ENCODE assay signal across 8 cellular contexts in the genomic region with DNA sequence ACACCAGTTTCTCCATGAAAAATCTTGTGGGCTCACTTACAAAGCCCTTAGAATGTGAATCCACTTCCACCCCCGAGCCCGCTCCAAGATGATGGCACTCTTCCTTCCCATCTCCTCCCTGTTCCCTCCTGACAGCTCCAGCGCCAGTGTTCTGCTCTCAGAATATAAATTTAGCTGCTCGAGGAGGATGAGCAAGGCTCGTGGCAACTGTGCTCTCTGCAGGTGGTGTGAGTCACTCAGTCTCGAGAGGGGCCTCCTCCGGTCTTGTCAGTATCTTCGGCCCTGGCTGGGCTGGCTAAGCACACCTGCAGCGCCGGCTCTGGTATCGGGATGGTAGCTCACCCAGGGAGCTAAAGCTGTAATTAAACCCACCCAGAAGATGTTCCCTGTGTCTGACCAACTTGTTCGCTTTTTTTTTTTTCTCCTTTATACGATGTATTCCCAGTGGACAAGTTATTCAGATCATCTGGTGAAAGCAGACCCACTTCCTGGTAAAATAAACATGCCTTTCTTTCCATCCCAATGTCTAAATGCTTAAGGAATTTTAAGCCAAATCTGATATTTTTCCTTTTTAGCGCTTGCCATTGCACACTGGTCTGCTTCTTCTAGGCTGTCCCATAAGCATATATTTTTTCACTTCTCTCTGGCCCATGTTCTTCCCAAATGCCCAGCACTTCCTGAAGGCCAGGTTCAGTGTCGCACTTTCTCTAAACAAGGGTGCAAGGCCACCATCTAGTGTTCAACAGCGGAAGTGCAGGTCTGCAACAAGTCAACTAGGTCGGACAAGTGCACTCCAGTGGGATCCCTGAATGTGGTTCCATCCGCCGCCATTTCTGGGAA. TPM values are rescaled to one million over a fixed set of nuclear protein-coding genes. Genes with fewer than 3 reads are reported as not detected.
A peak's percentile ranks its signal among the peaks of the same experiment; 100 is the strongest.
DNase-seq lines count a peak whose midpoint lies in the region; ATAC-seq, FAIRE-seq and TF ChIP-seq lines count a peak whose summit lies in the region.

No MANE protein-coding gene starts in this region.

- H3K9me1 ChIP-seq in keratinocyte (ENCODE audit: control insufficient read depth, extremely low read depth, insufficient read depth, low read length) = no peaks in the 10 kb centered on the region

- H3K36me3 ChIP-seq in keratinocyte (ENCODE audit: control insufficient read depth in 2 of 2, extremely low read depth in 1 of 2, insufficient read depth in 2 of 2, low read length in 2 of 2) = no peaks in the 10 kb centered on the region

- H3K9ac ChIP-seq in keratinocyte (ENCODE audit: control insufficient read depth, extremely low read depth, insufficient read depth, low read length) = no peak overlapping the region

- H3K27ac ChIP-seq in caudate nucleus (ENCODE audit: low read depth, low read length) = peak overlapping the region; percentile 55
- H3K27ac ChIP-seq in keratinocyte (ENCODE audit: control insufficient read depth, insufficient read depth, low read length) = no peak overlapping the region

- H3K9me3 ChIP-seq in keratinocyte (ENCODE audit: control insufficient read depth, low read depth, low read length) = no peaks in the 10 kb centered on the region

- H4K20me1 ChIP-seq in keratinocyte (ENCODE audit: control insufficient read depth, extremely low read depth, insufficient read depth, low read length) = no peaks in the 10 kb centered on the region

- no peaks in the 10 kb centered on the region for H3K79me2 ChIP-seq in keratinocyte (ENCODE audit: control insufficient read depth, insufficient read depth, low read length)

- DNase-seq in AG09319 (ENCODE audit: extremely low read depth, low read depth) = peak; percentile 61
- DNase-seq in GM19240 (ENCODE audit: insufficient read length, low spot score) = peak; percentile 38
- peak; percentile 82 for DNase-seq in NCI-H2029 treated with DMSO at 0.1 percent for 48 hours (lab: John Stamatoyannopoulos, UW)
- DNase-seq in UCSD-AML1 (lab: John Stamatoyannopoulos, UW; ENCODE audit: unreplicated experiment) = peak; percentile 72
- DNase-seq in caudate nucleus (lab: John Stamatoyannopoulos, UW) = peak; percentile 10 to 95 (median 64)
- DNase-seq in keratinocyte (ENCODE audit: low read depth, low spot score) = peak; percentile 40
- DNase-seq in stimulated activated CD4-positive, alpha-beta T cell treated with anti-CD3 and anti-CD28 coated beads, Interleukin-1b, Interleukin-23, amount 100 ng/mL, for 24 hours (ENCODE audit: low read depth in 4 of 4, low spot score in 1 of 4) = peak; percentile 18 to 47 (median 38)

- no peak overlapping the region for H3K4me3 ChIP-seq in keratinocyte (ENCODE audit: control insufficient read depth in 2 of 3, extremely low read depth in 1 of 3, insufficient read depth in 2 of 3, low read depth in 1 of 3, low read length in 3 of 3)

- TF ChIP-seq CTCF in AG09319 (IDR thresholded peaks at IDR 0.05; ENCODE audit: low read depth, low read length) (peak; percentile 100), keratinocyte (optimal IDR thresholded peaks at IDR 0.05 in 1 of 3, IDR thresholded peaks at IDR 0.05 in 1 of 3, conservative IDR thresholded peaks at IDR 0.05 in 1 of 3; ENCODE audit: extremely low read depth in 1 of 3, insufficient read depth in 2 of 3, low read length in 3 of 3) (peak; percentile 92 to 99 (median 98))

- peaks cover 7% of the 10 kb centered on the region for H3K4me1 ChIP-seq in keratinocyte (ENCODE audit: control insufficient read depth, extremely low read depth, insufficient read depth, low read length)

- dilution Hi-C loops in keratinocyte (cut with MboI; ENCODE audit: extremely low pct_ligation_motif_present, low sequenced_read_pairs) = no loop called here

- ATAC-seq in GM18870 (IDR thresholded peaks at IDR 0.05; ENCODE audit: unreplicated experiment) = no peak

- no peaks in the 10 kb centered on the region for H3K27me3 ChIP-seq in keratinocyte (ENCODE audit: control insufficient read depth, extremely low read depth, insufficient read depth, low read length)

- H3K4me2 ChIP-seq in keratinocyte (ENCODE audit: control insufficient read depth, extremely low read depth, insufficient read depth, low read depth, low read length) = no peak overlapping the region

- FAIRE-seq in keratinocyte (lab: Jason Lieb, UNC) = peak; percentile 72

- H2AFZ ChIP-seq in keratinocyte (ENCODE audit: control insufficient read depth, low read length) = no peak overlapping the region

RNA-seq across cellular contexts. Expression of a gene that starts 31.4 kb away (rescaled TPM):
- 70.7 to 149 TPM (median 126 TPM) in 3 replicates for polyA plus RNA-seq in keratinocyte
- 64.9 TPM for polyA plus RNA-seq in keratinocyte (2011; ENCODE audit: low read depth)
- polyA plus RNA-seq in keratinocyte (2011; cell fraction: cytosol; rRNA removed) = 101 and 134 TPM in 2 replicates
- polyA plus RNA-seq in keratinocyte (2011; cell fraction: nucleus; rRNA removed) = 118 and 123 TPM in 2 replicates
- 61.5 and 163 TPM in 2 replicates for polyA plus RNA-seq in keratinocyte (2012; ENCODE audit: low replicate concordance)
- 33.9 to 127 TPM (median 83.5 TPM) in 3 replicates for polyA minus RNA-seq in keratinocyte
- polyA minus RNA-seq in keratinocyte (2011; cell fraction: cytosol; rRNA and poly(A)+ RNA removed) = 47.6 TPM
- 74.0 and 123 TPM in 2 replicates for polyA minus RNA-seq in keratinocyte (2011; cell fraction: nucleus; rRNA and poly(A)+ RNA removed)
